ENCODE assay signal across 8 cellular contexts in genomic region chr1:19435181-19435580, GRCh38. TPM values are rescaled to one million over a fixed set of nuclear protein-coding genes. Genes with fewer than 3 reads are reported as not detected.
DNase-seq lines count a peak whose midpoint lies in the region; ATAC-seq and TF ChIP-seq lines count a peak whose summit lies in the region.

No MANE protein-coding gene starts in this region.

- intact Hi-C loops in Calu3 (cut with micrococcal nuclease; ENCODE audit: unreplicated experiment), result no loop called here

- H3K9ac ChIP-seq in rectal smooth muscle tissue (ENCODE audit: low read length), result no peak overlapping the region

- H3K27ac ChIP-seq in rectal smooth muscle tissue (ENCODE audit: low read depth, low read length), result peak overlapping the region; percentile 83

- no TSS peak for BruUV-seq in Calu3 (replicated peaks; lab: Mats Ljungman, UMichigan)

- peaks cover 50% of the 10 kb centered on the region for H3K4me1 Mint-ChIP-seq in Calu3 (ENCODE audit: low read depth, unreplicated experiment)

- H3K27me3 Mint-ChIP-seq in Calu3 (ENCODE audit: unreplicated experiment), result no peaks in the 10 kb centered on the region

- DNase-seq in CD1c-positive myeloid dendritic cell (ENCODE audit: extremely low spot score) (peak; percentile 69), SKM-1 (lab: John Stamatoyannopoulos, UW; ENCODE audit: unreplicated experiment) (peak; percentile 37), fibroblast of villous mesenchyme (ENCODE audit: low read depth) (peak; percentile 93), NCI-H1694 treated with DMSO at 0.1 percent for 48 hours (lab: John Stamatoyannopoulos, UW) (no peak), SHP77 (lab: John Stamatoyannopoulos, UW) (no peak), Calu3 (no peak)

- H3K4me3 ChIP-seq in fibroblast of villous mesenchyme (ENCODE audit: low read depth, low read length) (no peak overlapping the region), rectal smooth muscle tissue (ENCODE audit: low read length) (no peak overlapping the region)

- H3K4me1 ChIP-seq in rectal smooth muscle tissue (ENCODE audit: control insufficient read depth, insufficient read depth, low read length), result peaks cover 88% of the 10 kb centered on the region

- no peaks in the 10 kb centered on the region for H3K27me3 ChIP-seq in rectal smooth muscle tissue (ENCODE audit: control insufficient read depth, insufficient read depth, low read length)

- ATAC-seq in GM19035 (IDR thresholded peaks at IDR 0.05; ENCODE audit: unreplicated experiment), result no peak

- H3K36me3 ChIP-seq in rectal smooth muscle tissue (ENCODE audit: control insufficient read depth, insufficient read depth, low read length), result peaks cover 3% of the 10 kb centered on the region

- TF ChIP-seq CTCF in fibroblast of villous mesenchyme (IDR thresholded peaks at IDR 0.05; ENCODE audit: insufficient read depth, low read depth, low read length) (no peak), Calu3 (IDR thresholded peaks at IDR 0.05; ENCODE audit: unreplicated experiment) (no peak)

- no peaks in the 10 kb centered on the region for H3K9me3 Mint-ChIP-seq in Calu3 (ENCODE audit: low read depth, unreplicated experiment)

- CTCF ChIA-PET in Calu3 (lab: Charles Lee), result interaction anchor here (0.5 kb wide), 1 partner anchor 235 kb away, joined by 4 read pairs; no protein-coding TSS in a partner anchor

- H3K27ac Mint-ChIP-seq in Calu3 (ENCODE audit: unreplicated experiment), result no peak overlapping the region

- H3K4me3 Mint-ChIP-seq in Calu3 (ENCODE audit: low read depth, unreplicated experiment), result no peak overlapping the region

- peaks cover 2% of the 10 kb centered on the region for H3K36me3 Mint-ChIP-seq in Calu3 (ENCODE audit: insufficient read depth, unreplicated experiment)

RNA-seq across cellular contexts. Expression of gene CAPZB, which starts 50.2 kb away (rescaled TPM):
- total RNA-seq in fibroblast of villous mesenchyme (173 and 183 TPM in 2 replicates), Calu3 (2022) (198 and 207 TPM in 2 replicates)

Comparison
In these comparisons a context has a peak if more than half of its experiments do, and no peak if none do; other contexts are left out.
1. DNase-seq: peak in CD1c-positive myeloid dendritic cell (single experiment), SKM-1 (single experiment) and fibroblast of villous mesenchyme (single experiment); none in NCI-H1694 treated with DMSO at 0.1 percent for 48 hours (single experiment), SHP77 (0 of 2) and Calu3 (single experiment).